ENCODE assay signal across 8 cellular contexts in the genomic region with DNA sequence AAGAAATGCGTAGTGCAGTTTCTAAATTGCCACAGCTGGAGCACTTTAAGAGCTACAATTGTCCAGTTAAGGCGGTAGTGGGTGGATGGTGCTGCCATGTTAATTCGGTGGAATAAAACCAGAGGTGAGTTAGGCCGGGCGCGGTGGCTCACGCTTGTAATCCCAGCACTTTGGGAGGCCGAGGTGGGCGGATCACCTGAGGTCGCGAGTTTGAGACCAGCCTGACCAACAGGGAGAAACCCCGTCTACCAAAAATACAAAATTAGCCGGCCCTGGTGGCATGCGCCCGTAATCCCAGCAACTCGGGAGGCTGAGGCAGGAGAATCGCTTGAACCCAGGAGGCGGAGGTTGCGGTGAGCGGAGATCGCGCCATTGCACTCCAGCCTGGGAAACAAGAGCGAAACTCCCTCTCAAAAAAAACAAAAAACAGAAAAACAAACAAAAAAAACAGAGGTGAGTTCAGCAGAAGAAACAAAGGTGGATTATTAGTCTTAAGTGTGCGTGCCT. TPM values are rescaled to one million over a fixed set of nuclear protein-coding genes. Genes with fewer than 3 reads are reported as not detected.
DNase-seq lines count a peak whose midpoint lies in the region; ATAC-seq and TF ChIP-seq lines count a peak whose summit lies in the region.
"Not testable (repeated sequence)": the region's sequence is repeated elsewhere in the genome, so short reads cannot be mapped to it uniquely, and the experiment has no call there.

No MANE protein-coding gene starts in this region.

- H3K79me2 ChIP-seq in H9 (ENCODE audit: insufficient read depth, low read length): not testable (repeated sequence)

- peaks cover 20 to 21% of the 10 kb centered on the region in 2 experiments for H3K4me1 Mint-ChIP-seq in H9
- peaks cover 23% of the 10 kb centered on the region for H3K4me1 Mint-ChIP-seq in activated naive CD4-positive, alpha-beta T cell treated with anti-CD3 and anti-CD28 coated beads, Interleukin-2, amount 50 U/mL, for 24 hours

- not testable (repeated sequence) for H4K20me1 ChIP-seq in H9 (ENCODE audit: control insufficient read depth, insufficient read depth, insufficient read length)

- CTCF ChIA-PET in RWPE1 (lab: Yijun Ruan, JAX): interaction anchor here (0.6 kb wide), 4 partner anchors 334 to 1094 kb away, joined by 3 to 6 read pairs (median 4); no protein-coding TSS in a partner anchor

- H3K36me3 ChIP-seq in duodenal mucosa (ENCODE audit: control insufficient read depth in 1 of 2, insufficient read depth in 2 of 2, low read length in 2 of 2); muscle layer of duodenum (ENCODE audit: control insufficient read depth in 1 of 2, insufficient read depth in 2 of 2, low read length in 2 of 2): not testable (repeated sequence)

- H2BK20ac ChIP-seq in H9 (ENCODE audit: low read depth, low read length, poor library complexity, severe bottlenecking): not testable (repeated sequence)

- POLR2A ChIA-PET in RWPE1 (lab: Yijun Ruan, JAX; ENCODE audit: low non-redundant PET): not testable (repeated sequence)

- H3K4me3 ChIP-seq in duodenal mucosa (ENCODE audit: low read depth in 1 of 2, low read length in 2 of 2) (peak overlapping the region; percentile 93), right cardiac atrium (ENCODE audit: low read length) (peak overlapping the region; percentile 52), muscle layer of duodenum (ENCODE audit: low read depth in 1 of 2, low read length in 2 of 2) (peak overlapping the region; percentile 90 to 95), skin epidermis (peak overlapping the region; percentile 71 to 96 (median 87))

- not testable (repeated sequence) for H4K8ac ChIP-seq in H9 (replicated peaks; ENCODE audit: insufficient read length, low read depth, low read length)

- peak overlapping the region; percentile 81 for H3K4me2 ChIP-seq in H9 (ENCODE audit: insufficient read depth, insufficient read length, low read length)

- peak overlapping the region; percentile 62 to 98 (median 98); a peak in 6 of 7 replicates for H3K27ac Mint-ChIP-seq in H9
- peak overlapping the region; percentile 99 for H3K27ac Mint-ChIP-seq in activated naive CD4-positive, alpha-beta T cell treated with anti-CD3 and anti-CD28 coated beads, Interleukin-2, amount 50 U/mL, for 24 hours

- H3K18ac ChIP-seq in H9 (ENCODE audit: insufficient read length, low read depth, low read length): peak overlapping the region; percentile 52

- peak overlapping the region; percentile 66; the same call in 1 of the 2 replicates for H3K14ac ChIP-seq in H9 (ENCODE audit: insufficient read depth, low read length)

- not testable (repeated sequence) for H2AK5ac ChIP-seq in H9 (ENCODE audit: insufficient read length, low read length)

- H4K5ac ChIP-seq in H9 (ENCODE audit: insufficient read length, low read depth, low read length): not testable (repeated sequence)

- not testable (repeated sequence) for H4K91ac ChIP-seq in H9 (ENCODE audit: insufficient read length, low read depth, low read length)

- not testable (repeated sequence) for ATAC-seq in right cardiac atrium

- H2BK5ac ChIP-seq in H9 (ENCODE audit: insufficient read length, low read length): not testable (repeated sequence)

- not testable (repeated sequence) for H3K9me3 Mint-ChIP-seq in H9; activated naive CD4-positive, alpha-beta T cell treated with anti-CD3 and anti-CD28 coated beads, Interleukin-2, amount 50 U/mL, for 24 hours

- not testable (repeated sequence) for H3K4me1 ChIP-seq in H9 (ENCODE audit: insufficient read depth, low read length); duodenal mucosa (ENCODE audit: control insufficient read depth in 1 of 2, insufficient read depth in 2 of 2, low read length in 2 of 2); right cardiac atrium (ENCODE audit: control insufficient read depth, insufficient read depth, low read length)
- peaks cover 7 to 13% of the 10 kb centered on the region in 2 donors for H3K4me1 ChIP-seq in muscle layer of duodenum (ENCODE audit: control insufficient read depth in 1 of 2, insufficient read depth in 2 of 2, low read length in 2 of 2)

- H3K27me3 ChIP-seq in H9 (ENCODE audit: insufficient read depth, low read length); duodenal mucosa (ENCODE audit: control insufficient read depth in 1 of 2, insufficient read depth in 2 of 2, low read length in 2 of 2); right cardiac atrium (ENCODE audit: control insufficient read depth, insufficient read depth); muscle layer of duodenum (ENCODE audit: low read depth, low read length): not testable (repeated sequence)

- H2AFZ ChIP-seq in H9 (ENCODE audit: low read length): not testable (repeated sequence)

- H2BK15ac ChIP-seq in H9 (ENCODE audit: low read depth, low read length): not testable (repeated sequence)

- H3K9ac ChIP-seq in H9 (ENCODE audit: extremely low read depth, insufficient read length, low read length): peak overlapping the region; percentile 36
- peak overlapping the region; percentile 55 to 65 for H3K9ac ChIP-seq in duodenal mucosa (ENCODE audit: low read depth in 1 of 2, low read length in 2 of 2)

- intact Hi-C loops in right cardiac atrium (cut with DNase I): not testable (repeated sequence)

- not testable (repeated sequence) for H3K23ac ChIP-seq in H9 (ENCODE audit: insufficient read length, low read depth, low read length)

- peak overlapping the region; percentile 83 for H3K27ac ChIP-seq in 22Rv1
- not testable (repeated sequence) for H3K27ac ChIP-seq in H9 (ENCODE audit: insufficient read length, low read depth, low read length); duodenal mucosa (ENCODE audit: low read depth, low read length)
- peak overlapping the region; percentile 74 for H3K27ac ChIP-seq in RWPE1
- peak overlapping the region; percentile 78 for H3K27ac ChIP-seq in right cardiac atrium (ENCODE audit: low read length)
- H3K27ac ChIP-seq in muscle layer of duodenum (ENCODE audit: low read length): peak overlapping the region; percentile 79
- H3K27ac ChIP-seq in skin epidermis: peak overlapping the region; percentile 62 to 92 (median 82)

- H3K4me3 Mint-ChIP-seq in H9: peak overlapping the region; percentile 94 to 95
- peak overlapping the region; percentile 99 for H3K4me3 Mint-ChIP-seq in activated naive CD4-positive, alpha-beta T cell treated with anti-CD3 and anti-CD28 coated beads, Interleukin-2, amount 50 U/mL, for 24 hours

- H3K23me2 ChIP-seq in H9 (ENCODE audit: insufficient read length, low read depth, low read length, poor library complexity, severe bottlenecking): not testable (repeated sequence)

- not testable (repeated sequence) for H2BK12ac ChIP-seq in H9 (ENCODE audit: insufficient read length, low read depth, low read length)

- TF ChIP-seq CTCF in 22Rv1 (IDR thresholded peaks at IDR 0.05); H9 (conservative IDR thresholded peaks at IDR 0.05); RWPE1 (conservative IDR thresholded peaks at IDR 0.05; ENCODE audit: low read depth): not testable (repeated sequence)

- WGBS in H9 (ENCODE audit: extremely low coverage, insufficient read length, low lambda C conversion rate): no CpG with 5 or more reads among the region's 24 CpGs
- WGBS in right cardiac atrium: 84% methylated on average over 24 of the region's 24 CpGs

- not testable (repeated sequence) for H2BK120ac ChIP-seq in H9 (ENCODE audit: low read depth, low read length, poor library complexity, severe bottlenecking)

- not testable (repeated sequence) for H3K56ac ChIP-seq in H9 (ENCODE audit: insufficient read length, low read depth, low read length)

- not testable (repeated sequence) for H3K4ac ChIP-seq in H9 (ENCODE audit: low read depth, low read length)

- H3K27me3 Mint-ChIP-seq in H9 (ENCODE audit: low read depth); activated naive CD4-positive, alpha-beta T cell treated with anti-CD3 and anti-CD28 coated beads, Interleukin-2, amount 50 U/mL, for 24 hours: not testable (repeated sequence)

- H3K79me1 ChIP-seq in H9 (ENCODE audit: insufficient read depth, low read depth, low read length, poor library complexity, severe bottlenecking): not testable (repeated sequence)

- peaks cover 5 to 18% (median 10%) of the 10 kb centered on the region in 3 experiments for H3K36me3 Mint-ChIP-seq in H9 (ENCODE audit: insufficient read depth in 1 of 3, low read depth in 3 of 3)
- H3K36me3 Mint-ChIP-seq in activated naive CD4-positive, alpha-beta T cell treated with anti-CD3 and anti-CD28 coated beads, Interleukin-2, amount 50 U/mL, for 24 hours: not testable (repeated sequence)

- DNase-seq in H9; RWPE1 (ENCODE audit: low spot score): not testable (repeated sequence)
- peak in 2 of 3 donors; percentile 37 to 43 for DNase-seq in right cardiac atrium

- H3T11ph ChIP-seq in H9 (ENCODE audit: low read length): not testable (repeated sequence)

- not testable (repeated sequence) for H3K9me3 ChIP-seq in H9 (ENCODE audit: control insufficient read depth, low read depth, low read length); duodenal mucosa (ENCODE audit: control insufficient read depth in 1 of 2, low read length in 2 of 2); right cardiac atrium (ENCODE audit: control insufficient read depth, low read length); muscle layer of duodenum (ENCODE audit: control insufficient read depth in 1 of 2, low read length in 2 of 2)

RNA-seq across cellular contexts. Expression of a gene that starts 0.5 kb away (rescaled TPM):
- total RNA-seq in H9 (2021) (37.5 and 41.9 TPM in 2 replicates), right cardiac atrium (1 to 10 TPM; 5.7 to 6.2 (median 5.9) TPM)
- polyA plus RNA-seq in right cardiac atrium: 5.0 TPM
